17 cellular contexts compared by ENCODE assay signal in the genomic region with DNA sequence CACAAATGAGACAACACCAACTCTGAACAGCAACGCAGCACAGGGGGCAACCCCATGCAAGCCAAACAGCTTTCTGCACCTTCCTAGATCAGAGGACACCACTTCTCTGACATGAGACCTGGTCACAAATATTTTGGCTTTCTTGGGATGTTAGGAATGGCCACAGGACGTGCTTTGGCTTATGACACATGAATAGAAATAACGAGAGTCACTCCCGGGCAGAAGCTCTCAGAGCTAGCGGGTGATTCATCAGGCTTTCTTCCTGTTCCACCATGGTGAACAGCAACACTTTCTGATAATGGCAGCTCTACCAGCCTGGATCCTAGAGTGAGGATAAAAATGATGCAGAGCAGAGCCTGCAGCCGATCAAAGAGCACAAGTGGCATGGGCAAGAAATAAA. TPM values are rescaled to one million over a fixed set of nuclear protein-coding genes. Genes with fewer than 3 reads are reported as not detected.
DNase-seq lines count a peak whose midpoint lies in the region; ATAC-seq, FAIRE-seq and TF ChIP-seq lines count a peak whose summit lies in the region.
"Had no signal": no experiment of that assay in that cellular context is flagged by ENCODE, and none has a peak within 500 bp of the region (broad histone marks: within the 10 kb centered on the region; RNA-seq: fewer than 3 reads in every experiment).

No MANE protein-coding gene starts in this region.

- H3K27ac ChIP-seq in AG04450 (ENCODE audit: low read depth, low read length) (no peak overlapping the region), right cardiac atrium (ENCODE audit: low read length) (no peak overlapping the region)
- H3K27ac ChIP-seq: BLaER1 had no signal

- FAIRE-seq in D721Med (lab: Jason Lieb, UNC) = no peak

- no peaks in the 10 kb centered on the region for H3K27me3 ChIP-seq in AG04450 (ENCODE audit: control insufficient read depth, insufficient read depth, low read length)
- no peaks in the 10 kb centered on the region for H3K27me3 ChIP-seq in right cardiac atrium (ENCODE audit: control insufficient read depth, insufficient read depth)
- H3K27me3 ChIP-seq: BLaER1 had no signal

- intact Hi-C loops in right cardiac atrium (cut with DNase I) = no loop called here

- CTCF ChIA-PET in AG04450 (lab: Charles Lee) = interaction anchor here (0.7 to 1.1 kb wide), 2 partner anchors 39 to 63 kb away, joined by 3 read pairs; a partner anchor contains a TSS

- 93% methylated on average over 6 of the region's 6 CpGs for WGBS in right cardiac atrium

- TF ChIP-seq CTCF in AG04450 (IDR thresholded peaks at IDR 0.05; ENCODE audit: low read depth, low read length) = no peak
- no peak for TF ChIP-seq CTCF in D721Med (IDR thresholded peaks at IDR 0.05; ENCODE audit: insufficient read depth, missing control alignments)

- no peaks in the 10 kb centered on the region for H3K4me1 ChIP-seq in right cardiac atrium (ENCODE audit: control insufficient read depth, insufficient read depth, low read length)
- H3K4me1 ChIP-seq: HAP-1 had no signal

- no peak overlapping the region for H3K4me3 ChIP-seq in AG04450 (ENCODE audit: low read depth, low read length)
- H3K4me3 ChIP-seq in right cardiac atrium (ENCODE audit: low read length) = no peak overlapping the region
- H3K4me3 ChIP-seq: BLaER1, HAP-1 had no signal

- DNase-seq in AG04450 (ENCODE audit: low read depth, low spot score) (peak; percentile 26), HK-2 (ENCODE audit: unreplicated experiment) (peak; percentile 46), amniotic stem cell (lab: John Stamatoyannopoulos, UW) (peak; percentile 50), glomerular visceral epithelial cell (ENCODE audit: extremely low spot score) (peak; percentile 70), right cardiac atrium (no peak), D721Med (ENCODE audit: insufficient read length, low spot score) (no peak)
- DNase-seq: activated CD8-positive, alpha-beta memory T cell treated with anti-CD3 and anti-CD28 coated beads, Interleukin-2, amount 50 U/mL, for 4 hours; DND-41; effector memory CD4-positive, alpha-beta T cell; NCI-H1436; NCI-H69; Right ventricle myocardium superior; stimulated activated naive CD8-positive, alpha-beta T cell treated with anti-CD3 and anti-CD28 coated beads, Interleukin-15, amount 100 ng/mL, for 72 hours had no signal

- POLR2A ChIA-PET in AG04450 (lab: Yijun Ruan, JAX) = interaction anchor here (0.9 kb wide), 1 partner anchor 13 kb away, joined by 4 read pairs; no protein-coding TSS in a partner anchor

- H3K9me3 ChIP-seq in AG04450 (ENCODE audit: control insufficient read depth, insufficient read depth, low read length) (peaks cover 9% of the 10 kb centered on the region), right cardiac atrium (ENCODE audit: control insufficient read depth, low read length) (peaks cover 1% of the 10 kb centered on the region)
- H3K9me3 ChIP-seq: HAP-1 had no signal

- ATAC-seq in right cardiac atrium (no peak), HG02759 (IDR thresholded peaks at IDR 0.05; ENCODE audit: unreplicated experiment) (no peak), GM18867 (IDR thresholded peaks at IDR 0.05; ENCODE audit: unreplicated experiment) (no peak)
- ATAC-seq: stimulated activated naive CD8-positive, alpha-beta T cell treated with anti-CD3 and anti-CD28 coated beads, Interleukin-15, amount 100 ng/mL, for 72 hours had no signal

RNA-seq across cellular contexts. Expression of a gene that starts 39.4 kb away (rescaled TPM):
- polyA plus RNA-seq in AG04450 (2011; rRNA removed) (9.3 and 11.8 TPM in 2 replicates), right cardiac atrium (2.0 TPM)
- polyA minus RNA-seq in AG04450 (2011; rRNA and poly(A)+ RNA removed) = 7.4 and 9.1 TPM in 2 replicates
- 1 to 10 TPM; 3.9 to 5.6 (median 4.2) TPM for total RNA-seq in right cardiac atrium

RNA-seq across cellular contexts. Expression of a gene that starts 52.3 kb away (rescaled TPM):
- polyA plus RNA-seq in AG04450 (2011; rRNA removed) = 154 and 176 TPM in 2 replicates
- polyA minus RNA-seq in AG04450 (2011; rRNA and poly(A)+ RNA removed) = 24.8 and 35.5 TPM in 2 replicates
- total RNA-seq in right cardiac atrium = 10 to 100 TPM; 10.3 to 20.2 (median 16.0) TPM
- 20.7 TPM for polyA plus RNA-seq in right cardiac atrium

Comparison
In these comparisons a context has a peak if more than half of its experiments do, and no peak if none do; other contexts are left out.
1. DNase-seq: peak in AG04450 (single experiment), HK-2 (single experiment), amniotic stem cell (single experiment) and glomerular visceral epithelial cell (single experiment); none in right cardiac atrium (0 of 3) and D721Med (single experiment).